8 cellular contexts compared by ENCODE assay signal in genomic region chr19:10872551-10873107, GRCh38. TPM values are rescaled to one million over a fixed set of nuclear protein-coding genes. Genes with fewer than 3 reads are reported as not detected.
DNase-seq lines count a peak whose midpoint lies in the region; ATAC-seq and TF ChIP-seq lines count a peak whose summit lies in the region.

No MANE protein-coding gene starts in this region.

- H3K27ac Mint-ChIP-seq in activated T-helper 1 cell treated with anti-CD3 and anti-CD28 coated beads, Interleukin-12 subunit alpha, Interleukin-12 subunit beta, Interleukin-2, Interleukin-4 antibody, amounts not matched to agents 30 ng/mL and 10 ng/mL and 1 ng/mL, durations not matched to agents 14 hours and 24 hours and 36 hours: peak overlapping the region; percentile 91
- peak overlapping the region; percentile 10 to 83 (median 58) for H3K27ac Mint-ChIP-seq in immature natural killer cell

- peak overlapping the region; percentile 96 for H3K4me2 ChIP-seq in SK-N-SH

- H3K4me3 ChIP-seq in SK-N-SH (ENCODE audit: low read depth in 2 of 2, low read length in 1 of 2): peak overlapping the region; percentile 67 to 93
- H3K4me3 ChIP-seq in stomach: peak overlapping the region; percentile 83 to 89 (median 86)

- POLR2A ChIA-PET in SK-N-SH (lab: Yijun Ruan, JAX): interaction anchor here (1.0 to 1.2 kb wide), 4 partner anchors 8 to 156 kb away, joined by 3 to 4 read pairs (median 4); partner anchors contain the start of gene TMED1

- no peak for TF ChIP-seq RAD21 in SK-N-SH (IDR thresholded peaks at IDR 0.05; ENCODE audit: low read length)

- peaks cover 47% of the 10 kb centered on the region for H3K4me1 Mint-ChIP-seq in activated T-helper 1 cell treated with anti-CD3 and anti-CD28 coated beads, Interleukin-12 subunit alpha, Interleukin-12 subunit beta, Interleukin-2, Interleukin-4 antibody, amounts not matched to agents 30 ng/mL and 10 ng/mL and 1 ng/mL, durations not matched to agents 14 hours and 24 hours and 36 hours (ENCODE audit: low read depth)
- peaks cover 15 to 22% of the 10 kb centered on the region in 2 donors for H3K4me1 Mint-ChIP-seq in immature natural killer cell

- no peaks in the 10 kb centered on the region for H3K27me3 ChIP-seq in SK-N-SH (ENCODE audit: insufficient read depth)
- no peaks in the 10 kb centered on the region for H3K27me3 ChIP-seq in stomach

- H3K4me1 ChIP-seq in SK-N-SH (ENCODE audit: control insufficient read depth in 1 of 2, insufficient read depth in 2 of 2, low read depth in 1 of 2, low read length in 1 of 2) (peaks cover 8 to 17% of the 10 kb centered on the region in 2 experiments; a peak in 2 of 4 replicates), stomach (peaks cover 12 to 54% (median 50%) of the 10 kb centered on the region in 4 donors)

- no peaks in the 10 kb centered on the region for H3K9me3 ChIP-seq in SK-N-SH
- no peaks in the 10 kb centered on the region for H3K9me3 ChIP-seq in stomach

- 21% methylated on average over 15 of the region's 16 CpGs for WGBS in SK-N-SH (ENCODE audit: low lambda C conversion rate)
- WGBS in stomach, 5 donors: 8 to 12% (median 9%) methylated on average over 16 of the region's 16 CpGs

- no peak for DNase-seq in SK-N-SH
- no peak for DNase-seq in activated T-helper 1 cell treated with anti-CD3 and anti-CD28 coated beads, Interleukin-12 subunit alpha, Interleukin-12 subunit beta, Interleukin-2, Interleukin-4 antibody, amounts not matched to agents 30 ng/mL and 10 ng/mL and 1 ng/mL, durations not matched to agents 14 hours and 24 hours and 36 hours (ENCODE audit: low spot score)
- no peak for DNase-seq in immature natural killer cell
- DNase-seq in stomach: no peak
- no peak for DNase-seq in NCI-H2227 (lab: John Stamatoyannopoulos, UW; ENCODE audit: unreplicated experiment)

- TF ChIP-seq EP300 in SK-N-SH (IDR thresholded peaks at IDR 0.05; ENCODE audit: borderline replicate concordance in 1 of 2, low read depth in 1 of 2, low read length in 1 of 2): no peak
- no peak for TF ChIP-seq EP300 in stomach (IDR thresholded peaks at IDR 0.05)

- peaks cover 60% of the 10 kb centered on the region for H3K79me2 ChIP-seq in SK-N-SH (ENCODE audit: insufficient read depth)

- 0 out of 2 replicates have a peak overlapping the region, but pooled peaks have one; percentile 67 for H2AFZ ChIP-seq in SK-N-SH (ENCODE audit: low read depth)

- ATAC-seq in SK-N-SH treated with all-trans-retinoic acid at 6 μM for 48 hours: no peak
- no peak for ATAC-seq in HG03520 (IDR thresholded peaks at IDR 0.05; ENCODE audit: unreplicated experiment)
- no peak for ATAC-seq in HG02938 (IDR thresholded peaks at IDR 0.05; ENCODE audit: unreplicated experiment)

- no peaks in the 10 kb centered on the region for H3K9me2 ChIP-seq in SK-N-SH

- H3K27me3 Mint-ChIP-seq in activated T-helper 1 cell treated with anti-CD3 and anti-CD28 coated beads, Interleukin-12 subunit alpha, Interleukin-12 subunit beta, Interleukin-2, Interleukin-4 antibody, amounts not matched to agents 30 ng/mL and 10 ng/mL and 1 ng/mL, durations not matched to agents 14 hours and 24 hours and 36 hours (ENCODE audit: insufficient read depth): no peaks in the 10 kb centered on the region
- peaks cover 1 to 14% (median 5%) of the 10 kb centered on the region in 3 donors for H3K27me3 Mint-ChIP-seq in immature natural killer cell (ENCODE audit: low read depth in 3 of 3)

- H3K36me3 Mint-ChIP-seq in activated T-helper 1 cell treated with anti-CD3 and anti-CD28 coated beads, Interleukin-12 subunit alpha, Interleukin-12 subunit beta, Interleukin-2, Interleukin-4 antibody, amounts not matched to agents 30 ng/mL and 10 ng/mL and 1 ng/mL, durations not matched to agents 14 hours and 24 hours and 36 hours (ENCODE audit: low read depth): peaks cover 10% of the 10 kb centered on the region
- H3K36me3 Mint-ChIP-seq in immature natural killer cell: no peaks in the 10 kb centered on the region

- CTCF ChIA-PET in SK-N-SH (lab: Yijun Ruan, JAX): interaction anchor here (0.8 to 3.0 kb wide), 18 partner anchors 8 to 155 kb away, joined by 3 to 49 read pairs (median 4); partner anchors contain the start of genes DNM2 and TMED1

- TF ChIP-seq POLR2A in stomach (IDR thresholded peaks at IDR 0.05): no peak

- intact Hi-C loops in activated T-helper 1 cell treated with anti-CD3 and anti-CD28 coated beads, Interleukin-12 subunit alpha, Interleukin-12 subunit beta, Interleukin-2, Interleukin-4 antibody, amounts not matched to agents 30 ng/mL and 10 ng/mL and 1 ng/mL, durations not matched to agents 14 hours and 24 hours and 36 hours (cut with micrococcal nuclease): no loop called here
- intact Hi-C loops in stomach (cut with DNase I; ENCODE audit: low total_unique reads): loop anchor here (10.0 kb wide), 1 partner anchor 52 kb away; the partner anchor contains the start of genes TIMM29 and YIPF2

- peak overlapping the region; percentile 88 for H3K4me3 Mint-ChIP-seq in activated T-helper 1 cell treated with anti-CD3 and anti-CD28 coated beads, Interleukin-12 subunit alpha, Interleukin-12 subunit beta, Interleukin-2, Interleukin-4 antibody, amounts not matched to agents 30 ng/mL and 10 ng/mL and 1 ng/mL, durations not matched to agents 14 hours and 24 hours and 36 hours
- peak overlapping the region; percentile 72 to 86 (median 79) for H3K4me3 Mint-ChIP-seq in immature natural killer cell

- TF ChIP-seq CTCF in SK-N-SH (IDR thresholded peaks at IDR 0.05) (no peak), stomach (IDR thresholded peaks at IDR 0.05) (no peak)

- H3F3A ChIP-seq in SK-N-SH (replicated peaks; ENCODE audit: insufficient read depth): peaks cover 9% of the 10 kb centered on the region

- peaks cover 21% of the 10 kb centered on the region; the same call in 1 of the 2 replicates for H4K20me1 ChIP-seq in SK-N-SH (ENCODE audit: insufficient read depth)

- H3K27ac ChIP-seq in SK-N-SH (ENCODE audit: low read depth in 2 of 2, low read length in 1 of 2) (peak overlapping the region in 1 of 2 experiments; percentile 58; a peak in 2 of 4 replicates), stomach (peak overlapping the region; percentile 64 to 91 (median 83))

- peak overlapping the region; percentile 88 for H3K9ac ChIP-seq in SK-N-SH

- H3K9me3 Mint-ChIP-seq in activated T-helper 1 cell treated with anti-CD3 and anti-CD28 coated beads, Interleukin-12 subunit alpha, Interleukin-12 subunit beta, Interleukin-2, Interleukin-4 antibody, amounts not matched to agents 30 ng/mL and 10 ng/mL and 1 ng/mL, durations not matched to agents 14 hours and 24 hours and 36 hours: no peaks in the 10 kb centered on the region
- H3K9me3 Mint-ChIP-seq in immature natural killer cell: no peaks in the 10 kb centered on the region

- H3K36me3 ChIP-seq in SK-N-SH (replicated peaks in 1 of 2; ENCODE audit: control insufficient read depth in 1 of 2, insufficient read depth in 2 of 2, low read length in 1 of 2) (no peaks in the 10 kb centered on the region), stomach (no peaks in the 10 kb centered on the region)

RNA-seq across cellular contexts. Expression of gene CARM1, which starts 1.3 kb away (rescaled TPM):
- polyA plus RNA-seq in SK-N-SH (2012; rRNA removed) (38.2 and 62.2 TPM in 2 replicates), immature natural killer cell (under 1 TPM; 0.26 to 0.83 (median 0.29) TPM), stomach (10 to 100 TPM; 15.1 to 19.2 (median 18.2) TPM)
- 27.2 and 45.0 TPM in 2 replicates for polyA plus RNA-seq in SK-N-SH (2012; cell fraction: cytosol; rRNA removed)
- polyA plus RNA-seq in SK-N-SH (2012; cell fraction: nucleus; rRNA removed): 80.0 and 95.2 TPM in 2 replicates
- 85.9 and 88.0 TPM in 2 replicates for total RNA-seq in activated T-helper 1 cell treated with anti-CD3 and anti-CD28 coated beads, Interleukin-12 subunit alpha, Interleukin-12 subunit beta, Interleukin-2, Interleukin-4 antibody, amounts not matched to agents 30 ng/mL and 10 ng/mL and 1 ng/mL, durations not matched to agents 14 hours and 24 hours and 36 hours
- total RNA-seq in stomach: 10 to 100 TPM in 4 of 5 donors, 1 to 10 TPM in 1; 5.2 to 21.0 (median 15.6) TPM

RNA-seq across cellular contexts. Expression of gene C19orf38, which starts 24.4 kb away (rescaled TPM):
- polyA plus RNA-seq in SK-N-SH (2012; rRNA removed) (0.05 and 0.15 TPM in 2 replicates), immature natural killer cell (1 to 10 TPM; 1.2 to 5.6 (median 3.3) TPM), stomach (1 to 10 TPM in 1 of 3 donors, under 1 TPM in 2; 0.92 to 1.2 (median 1.00) TPM)
- polyA plus RNA-seq in SK-N-SH (2012; cell fraction: cytosol; rRNA removed): 0.06 and 0.07 TPM in 2 replicates
- polyA plus RNA-seq in SK-N-SH (2012; cell fraction: nucleus; rRNA removed): 0.13 and 0.35 TPM in 2 replicates
- total RNA-seq in activated T-helper 1 cell treated with anti-CD3 and anti-CD28 coated beads, Interleukin-12 subunit alpha, Interleukin-12 subunit beta, Interleukin-2, Interleukin-4 antibody, amounts not matched to agents 30 ng/mL and 10 ng/mL and 1 ng/mL, durations not matched to agents 14 hours and 24 hours and 36 hours: 4.0 and 5.6 TPM in 2 replicates
- total RNA-seq in stomach: 1 to 10 TPM in 2 of 5 donors, not detected in 3; 1.8 to 2.2 TPM

RNA-seq across cellular contexts. Expression of gene TMED1, which starts 36.6 kb away (rescaled TPM):
- polyA plus RNA-seq in SK-N-SH (2012; rRNA removed) (77.7 and 92.4 TPM in 2 replicates), immature natural killer cell (100 to 1,000 TPM in 1 of 3 donors, 10 to 100 TPM in 2; 60.1 to 103 (median 88.5) TPM), stomach (10 to 100 TPM; 17.9 to 24.5 (median 21.9) TPM)
- polyA plus RNA-seq in SK-N-SH (2012; cell fraction: cytosol; rRNA removed): 48.7 and 73.5 TPM in 2 replicates
- 41.0 and 42.2 TPM in 2 replicates for polyA plus RNA-seq in SK-N-SH (2012; cell fraction: nucleus; rRNA removed)
- 19.8 and 21.0 TPM in 2 replicates for total RNA-seq in activated T-helper 1 cell treated with anti-CD3 and anti-CD28 coated beads, Interleukin-12 subunit alpha, Interleukin-12 subunit beta, Interleukin-2, Interleukin-4 antibody, amounts not matched to agents 30 ng/mL and 10 ng/mL and 1 ng/mL, durations not matched to agents 14 hours and 24 hours and 36 hours
- total RNA-seq in stomach: 10 to 100 TPM in 4 of 5 donors, under 1 TPM in 1; 0.58 to 45.2 (median 20.4) TPM

RNA-seq across cellular contexts. Expression of gene YIPF2, which starts 55.8 kb away (rescaled TPM):
- 61.3 and 62.5 TPM in 2 replicates for polyA plus RNA-seq in SK-N-SH (2012; rRNA removed)
- polyA plus RNA-seq in SK-N-SH (2012; cell fraction: cytosol; rRNA removed): 22.3 and 40.1 TPM in 2 replicates
- 84.7 and 85.3 TPM in 2 replicates for polyA plus RNA-seq in SK-N-SH (2012; cell fraction: nucleus; rRNA removed)
- 28.8 and 29.5 TPM in 2 replicates for total RNA-seq in activated T-helper 1 cell treated with anti-CD3 and anti-CD28 coated beads, Interleukin-12 subunit alpha, Interleukin-12 subunit beta, Interleukin-2, Interleukin-4 antibody, amounts not matched to agents 30 ng/mL and 10 ng/mL and 1 ng/mL, durations not matched to agents 14 hours and 24 hours and 36 hours
- 10 to 100 TPM; 14.8 to 24.7 (median 24.1) TPM for polyA plus RNA-seq in immature natural killer cell
- 10 to 100 TPM in 4 of 5 donors, under 1 TPM in 1; 0.58 to 72.3 (median 52.6) TPM for total RNA-seq in stomach
- 10 to 100 TPM; 19.1 to 28.6 (median 28.6) TPM for polyA plus RNA-seq in stomach

RNA-seq across cellular contexts. Expression of gene TIMM29, which starts 56.0 kb away (rescaled TPM):
- polyA plus RNA-seq in SK-N-SH (2012; rRNA removed): 11.7 and 12.5 TPM in 2 replicates
- polyA plus RNA-seq in SK-N-SH (2012; cell fraction: cytosol; rRNA removed): 9.1 and 12.9 TPM in 2 replicates
- polyA plus RNA-seq in SK-N-SH (2012; cell fraction: nucleus; rRNA removed): 10.5 and 11.2 TPM in 2 replicates
- 22.6 and 22.7 TPM in 2 replicates for total RNA-seq in activated T-helper 1 cell treated with anti-CD3 and anti-CD28 coated beads, Interleukin-12 subunit alpha, Interleukin-12 subunit beta, Interleukin-2, Interleukin-4 antibody, amounts not matched to agents 30 ng/mL and 10 ng/mL and 1 ng/mL, durations not matched to agents 14 hours and 24 hours and 36 hours
- polyA plus RNA-seq in immature natural killer cell: 10 to 100 TPM; 29.6 to 40.8 (median 35.4) TPM
- 100 to 1,000 TPM in 1 of 5 donors, 10 to 100 TPM in 3, 1 to 10 TPM in 1; 9.8 to 294 (median 34.4) TPM for total RNA-seq in stomach
- polyA plus RNA-seq in stomach: 10 to 100 TPM; 14.3 to 18.6 (median 14.3) TPM

Comparison
In these comparisons a context has a peak if more than half of its experiments do, and no peak if none do; other contexts are left out.
1. RNA of gene CARM1, which starts 1.3 kb away (polyA plus RNA-seq): 27.2 to 95.2 TPM in SK-N-SH and 15.1 to 19.2 TPM in stomach; 0.26 to 0.83 TPM in immature natural killer cell; every median in the first group is over 4 times any median in the second.